Comparison of ENCODE assay signal across 8 cellular contexts in the genomic region with DNA sequence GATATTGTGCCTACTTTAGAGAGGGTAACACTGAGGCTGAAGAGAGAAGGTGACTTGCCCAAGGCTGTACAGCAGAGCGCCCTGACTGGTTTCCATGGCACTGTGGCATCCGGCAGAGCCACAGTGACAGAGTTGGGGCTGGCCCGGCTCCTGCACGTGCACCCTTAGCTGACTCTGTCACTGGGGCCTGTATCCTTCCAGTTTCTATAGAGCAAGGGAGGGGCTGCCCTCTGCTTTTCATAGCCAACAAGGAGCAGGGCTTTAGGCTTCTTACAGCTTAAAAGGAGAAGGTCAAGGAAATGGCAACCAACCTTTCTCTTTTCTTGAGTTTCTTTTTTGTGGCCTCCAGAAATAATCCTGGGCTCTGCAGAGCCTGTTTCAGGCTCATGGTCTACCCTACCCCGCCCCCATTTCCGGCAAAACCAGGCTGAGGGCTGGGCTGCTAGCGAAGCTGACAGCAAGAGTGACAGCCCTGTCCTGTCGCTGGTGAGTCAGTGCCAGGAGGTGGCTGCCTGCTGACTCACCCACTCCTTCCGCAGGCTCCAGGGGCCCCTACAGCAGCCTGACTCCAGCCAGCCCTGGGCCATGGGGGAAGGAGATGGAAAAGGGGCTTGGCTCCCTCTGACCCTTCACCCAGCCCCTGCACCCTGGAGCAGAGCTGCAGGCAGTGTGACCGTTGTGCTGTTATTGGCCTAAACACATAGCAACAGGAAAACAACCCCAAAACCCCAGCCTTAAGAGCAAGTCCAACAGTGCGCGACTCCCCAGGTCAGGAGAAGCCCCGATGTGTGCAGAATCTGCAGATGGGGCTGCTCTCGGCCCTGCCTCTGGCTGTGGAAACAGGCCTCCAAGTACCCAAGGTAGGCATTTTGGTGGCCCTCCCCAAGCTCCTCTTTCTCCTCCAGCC. TPM values are rescaled to one million over a fixed set of nuclear protein-coding genes. Genes with fewer than 3 reads are reported as not detected.
DNase-seq lines count a peak whose midpoint lies in the region; ATAC-seq, FAIRE-seq and TF ChIP-seq lines count a peak whose summit lies in the region.

No MANE protein-coding gene starts in this region.

- no peak for TF ChIP-seq POLR2A in A549 (IDR thresholded peaks at IDR 0.05; ENCODE audit: low read length)

- H3K4me1 ChIP-seq in A549 (peaks cover 83% of the 10 kb centered on the region), OCI-LY3 (ENCODE audit: low read length) (peaks cover 99% of the 10 kb centered on the region)

- TF ChIP-seq EP300 in A549 (IDR thresholded peaks at IDR 0.05): no peak

- peaks cover 85% of the 10 kb centered on the region for H3K79me2 ChIP-seq in OCI-LY3 (ENCODE audit: low read length)

- WGBS in A549 (ENCODE audit: missing lambda C conversion rate): 30% methylated on average over 14 of the region's 14 CpGs

- no peak overlapping the region for H3K4me3 ChIP-seq in A549
- peak overlapping the region; percentile 69 for H3K4me3 ChIP-seq in OCI-LY3 (ENCODE audit: low read length)

- TF ChIP-seq RAD21 in A549 (conservative IDR thresholded peaks at IDR 0.05 in 1 of 2, IDR thresholded peaks at IDR 0.05 in 1 of 2): no peak

- no peaks in the 10 kb centered on the region for H3K9me3 ChIP-seq in A549
- no peaks in the 10 kb centered on the region for H3K9me3 ChIP-seq in OCI-LY3 (ENCODE audit: insufficient read depth, low read length)

- H3K4me3 Mint-ChIP-seq in natural killer cell treated with Interleukin-12 subunit alpha and Interleukin-12 subunit beta and Interleukin-15 and Interleukin-18, amount 100 ng/mL, for 72 hours: peak overlapping the region; percentile 88
- H3K4me3 Mint-ChIP-seq in stimulated activated naive CD8-positive, alpha-beta T cell treated with anti-CD3 and anti-CD28 coated beads, Interleukin-15, Interleukin-2, amounts not matched to agents 100 ng/mL and 50 ng/mL, for 24 hours: peak overlapping the region; percentile 69

- H3K27me3 ChIP-seq in OCI-LY3 (ENCODE audit: low read depth, low read length): no peaks in the 10 kb centered on the region

- H3K27ac ChIP-seq in A549: peak overlapping the region; percentile 44 to 85; a peak in 5 of 6 replicates
- peak overlapping the region; percentile 98 for H3K27ac ChIP-seq in OCI-LY3 (ENCODE audit: low read length)

- no peaks in the 10 kb centered on the region for H4K20me1 ChIP-seq in OCI-LY3 (ENCODE audit: insufficient read depth, low read length)

- DNase-seq in A549 (ENCODE audit: low read depth in 1 of 2, low spot score in 1 of 2) (peak; percentile 69 to 91), activated T-cell treated with anti-CD3 and anti-CD28 coated beads for 24 hours (ENCODE audit: low read depth) (peak; percentile 92)
- DNase-seq in natural killer cell treated with Interleukin-12 subunit alpha and Interleukin-12 subunit beta and Interleukin-15 and Interleukin-18, amount 100 ng/mL, for 72 hours (ENCODE audit: low spot score): peak; percentile 98

- CTCF ChIA-PET in A549 (lab: Yijun Ruan, JAX): interaction anchor here (0.6 to 2.8 kb wide), 12 partner anchors 11 to 552 kb away, joined by 3 to 12 read pairs (median 4); partner anchors contain the start of gene WNT7A

- H3K36me3 ChIP-seq in OCI-LY3 (replicated peaks; ENCODE audit: low read depth, low read length): peaks cover 25% of the 10 kb centered on the region

- H3K4me1 Mint-ChIP-seq in natural killer cell treated with Interleukin-12 subunit alpha and Interleukin-12 subunit beta and Interleukin-15 and Interleukin-18, amount 100 ng/mL, for 72 hours (ENCODE audit: low read depth in 2 of 2): peaks cover 67 to 76% of the 10 kb centered on the region in 2 donors
- H3K4me1 Mint-ChIP-seq in stimulated activated naive CD8-positive, alpha-beta T cell treated with anti-CD3 and anti-CD28 coated beads, Interleukin-15, Interleukin-2, amounts not matched to agents 100 ng/mL and 50 ng/mL, for 24 hours (ENCODE audit: low read depth): peaks cover 89% of the 10 kb centered on the region

- H3K9me3 Mint-ChIP-seq in natural killer cell treated with Interleukin-12 subunit alpha and Interleukin-12 subunit beta and Interleukin-15 and Interleukin-18, amount 100 ng/mL, for 72 hours: no peaks in the 10 kb centered on the region
- H3K9me3 Mint-ChIP-seq in stimulated activated naive CD8-positive, alpha-beta T cell treated with anti-CD3 and anti-CD28 coated beads, Interleukin-15, Interleukin-2, amounts not matched to agents 100 ng/mL and 50 ng/mL, for 24 hours: no peaks in the 10 kb centered on the region

- ATAC-seq in A549: peak; percentile 79 to 81
- peak; percentile 75 for ATAC-seq in GM18868 (IDR thresholded peaks at IDR 0.05; ENCODE audit: unreplicated experiment)
- peak; percentile 83 for ATAC-seq in HG03064 (IDR thresholded peaks at IDR 0.05; ENCODE audit: low read depth, unreplicated experiment)
- ATAC-seq in esophagus mucosa: peak; percentile 88
- peak; percentile 95 for ATAC-seq in natural killer cell treated with Interleukin-12 subunit alpha and Interleukin-12 subunit beta and Interleukin-15 and Interleukin-18, amount 100 ng/mL, for 72 hours

- POLR2A ChIA-PET in A549 (lab: Yijun Ruan, JAX): interaction anchor here (1.3 to 1.9 kb wide), 3 partner anchors 9 to 20 kb away, joined by 4 to 5 read pairs (median 5); no protein-coding TSS in a partner anchor

- TF ChIP-seq CTCF in A549 (IDR thresholded peaks at IDR 0.05): no peak
- TF ChIP-seq CTCF in OCI-LY3 (IDR thresholded peaks at IDR 0.05; ENCODE audit: low read depth, low read length): no peak

- peak overlapping the region; percentile 55 for H3K4me2 ChIP-seq in A549
- H3K4me2 ChIP-seq in OCI-LY3 (ENCODE audit: low read length): peak overlapping the region; percentile 92

- no peak overlapping the region for H2AFZ ChIP-seq in OCI-LY3 (ENCODE audit: low read depth, low read length)

- H3K27ac Mint-ChIP-seq in natural killer cell treated with Interleukin-12 subunit alpha and Interleukin-12 subunit beta and Interleukin-15 and Interleukin-18, amount 100 ng/mL, for 72 hours: peak overlapping the region; percentile 88 to 97
- peak overlapping the region; percentile 93 for H3K27ac Mint-ChIP-seq in stimulated activated naive CD8-positive, alpha-beta T cell treated with anti-CD3 and anti-CD28 coated beads, Interleukin-15, Interleukin-2, amounts not matched to agents 100 ng/mL and 50 ng/mL, for 24 hours

- no peaks in the 10 kb centered on the region for H3K27me3 Mint-ChIP-seq in natural killer cell treated with Interleukin-12 subunit alpha and Interleukin-12 subunit beta and Interleukin-15 and Interleukin-18, amount 100 ng/mL, for 72 hours
- no peaks in the 10 kb centered on the region for H3K27me3 Mint-ChIP-seq in stimulated activated naive CD8-positive, alpha-beta T cell treated with anti-CD3 and anti-CD28 coated beads, Interleukin-15, Interleukin-2, amounts not matched to agents 100 ng/mL and 50 ng/mL, for 24 hours

- no peaks in the 10 kb centered on the region for H3K36me3 Mint-ChIP-seq in natural killer cell treated with Interleukin-12 subunit alpha and Interleukin-12 subunit beta and Interleukin-15 and Interleukin-18, amount 100 ng/mL, for 72 hours
- H3K36me3 Mint-ChIP-seq in stimulated activated naive CD8-positive, alpha-beta T cell treated with anti-CD3 and anti-CD28 coated beads, Interleukin-15, Interleukin-2, amounts not matched to agents 100 ng/mL and 50 ng/mL, for 24 hours (ENCODE audit: low read depth): peaks cover 15% of the 10 kb centered on the region

- H3K9ac ChIP-seq in OCI-LY3 (ENCODE audit: low read length): peak overlapping the region; percentile 96

- no peak for FAIRE-seq in A549 (lab: Jason Lieb, UNC)

TF ChIP-seq in A549, 52 proteins besides CTCF, POLR2A, EP300 and RAD21 (continues in another document):
- TF ChIP-seq HDAC2 (IDR thresholded peaks at IDR 0.05): 0 out of 2 replicates have a peak, but pooled peaks have one; percentile 78
- TF ChIP-seq SMC3 (IDR thresholded peaks at IDR 0.05): no peak
- TF ChIP-seq REST (IDR thresholded peaks at IDR 0.05): peak; percentile 43; the same call in 1 of the 2 replicates
- TF ChIP-seq JUNB (IDR thresholded peaks at IDR 0.05): peak; percentile 55; the same call in 1 of the 2 replicates
- no peak for TF ChIP-seq HEYL (CRISPR knock-in tag; IDR thresholded peaks at IDR 0.05)
- TF ChIP-seq ESRRA (IDR thresholded peaks at IDR 0.05; ENCODE audit: borderline replicate concordance, low read length): no peak

RNA-seq across cellular contexts. Expression of gene SLC6A6, which starts 29.8 kb away (rescaled TPM):
- polyA plus RNA-seq in A549 (2011; rRNA removed) (73.3 and 76.2 TPM in 2 replicates), A549 (2017; fragmentation: RNase III; extraction: RNeasy Plus Mini Kit Qiagen cat#74134 plus additional on column Dnase treatment) (66.2 to 73.8 TPM (median 66.5 TPM) in 3 replicates)
- polyA plus RNA-seq in A549 (2012; cell fraction: cytosol; rRNA removed): 39.4 and 55.1 TPM in 2 replicates
- 144 and 151 TPM in 2 replicates for polyA plus RNA-seq in A549 (2012; cell fraction: nucleus; rRNA removed)
- 141 and 148 TPM in 2 replicates for polyA minus RNA-seq in A549 (2011; rRNA and poly(A)+ RNA removed)
- total RNA-seq in esophagus mucosa: 11.0 TPM
- 10 to 100 TPM; 20.4 to 56.7 TPM for total RNA-seq in natural killer cell treated with Interleukin-12 subunit alpha and Interleukin-12 subunit beta and Interleukin-15 and Interleukin-18, amount 100 ng/mL, for 72 hours
